Comparison of ENCODE assay signal across 17 cellular contexts in genomic region chr16:84183911-84184310, GRCh38. TPM values are rescaled to one million over a fixed set of nuclear protein-coding genes. Genes with fewer than 3 reads are reported as not detected.
DNase-seq lines count a peak whose midpoint lies in the region; ATAC-seq, FAIRE-seq and TF ChIP-seq lines count a peak whose summit lies in the region.
"Had no signal": no experiment of that assay in that cellular context is flagged by ENCODE, and none has a peak within 500 bp of the region (broad histone marks: within the 10 kb centered on the region; RNA-seq: fewer than 3 reads in every experiment).

No MANE protein-coding gene starts in this region.

- BruUV-seq in HepG2 (replicated peaks; lab: Mats Ljungman, UMichigan): no TSS peak

- no peak for ATAC-seq in heart left ventricle
- no peak for ATAC-seq in Right ventricle myocardium superior (ENCODE audit: poor library complexity)
- no peak for ATAC-seq in HepG2
- no peak for ATAC-seq in GM21529 (IDR thresholded peaks at IDR 0.05; ENCODE audit: unreplicated experiment)
- ATAC-seq: activated CD4-positive, alpha-beta T cell treated with anti-CD3 and anti-CD28 coated beads for 36 hours had no signal

- H2AFZ ChIP-seq in HepG2 (ENCODE audit: low read length): no peak overlapping the region

- H3K27ac ChIP-seq in heart left ventricle (peak overlapping the region in 9 of 12 donors; percentile 24 to 89 (median 79)), HepG2 (ENCODE audit: extremely low read length, insufficient read depth, low read length) (no peak overlapping the region), uterus (peak overlapping the region; percentile 11 to 58)
- H3K27ac ChIP-seq: BLaER1 had no signal

- no peaks in the 10 kb centered on the region for H3K9me3 ChIP-seq in heart left ventricle
- no peaks in the 10 kb centered on the region for H3K9me3 ChIP-seq in HepG2 (ENCODE audit: low read length)
- H3K9me3 ChIP-seq in uterus: no peaks in the 10 kb centered on the region
- H3K9me3 ChIP-seq: BLaER1 had no signal

- no peak for TF ChIP-seq POLR2A in heart left ventricle (IDR thresholded peaks at IDR 0.05)
- no peak for TF ChIP-seq POLR2A in HepG2 (IDR thresholded peaks at IDR 0.05; ENCODE audit: insufficient read depth in 1 of 2, low read depth in 2 of 2, low read length in 2 of 2)
- no peak for TF ChIP-seq POLR2A in uterus (IDR thresholded peaks at IDR 0.05)

- CTCF ChIA-PET in HepG2 (lab: Yijun Ruan, JAX; ENCODE audit: low intra/inter-chr PET ratio, low total read pairs): no interaction called here

- TF ChIP-seq EP300 in HepG2 (IDR thresholded peaks at IDR 0.05; ENCODE audit: low read depth in 2 of 2, low read length in 2 of 2) (no peak), HepG2 (CRISPR knock-in tag; IDR thresholded peaks at IDR 0.05; ENCODE audit: borderline replicate concordance) (no peak)

- TF ChIP-seq CTCF in heart left ventricle (IDR thresholded peaks at IDR 0.05) (peak in 8 of 12 donors; percentile 14 to 54 (median 37)), astrocyte of the spinal cord (IDR thresholded peaks at IDR 0.05; ENCODE audit: low read depth, low read length) (peak; percentile 44), HepG2 (CRISPR knock-in tag; IDR thresholded peaks at IDR 0.05) (no peak), uterus (IDR thresholded peaks at IDR 0.05) (no peak)

- no peak for FAIRE-seq in HepG2 (lab: Jason Lieb, UNC)
- FAIRE-seq: frontal cortex had no signal

- 67 to 82% (median 71%) methylated on average over 9 of the region's 9 CpGs for WGBS in heart left ventricle, 4 donors
- WGBS in HepG2 (ENCODE audit: low lambda C conversion rate): 94% methylated on average over 9 of the region's 9 CpGs

- no peak for TF ChIP-seq RAD21 in HepG2 (CRISPR knock-in tag; IDR thresholded peaks at IDR 0.05)

- POLR2A ChIA-PET in HepG2 (lab: Yijun Ruan, JAX): no interaction called here

- H3K4me1 ChIP-seq in heart left ventricle (peaks cover 0 to 67% (median 24%) of the 10 kb centered on the region in 12 donors), HepG2 (ENCODE audit: insufficient read depth, low read length) (peaks cover 14% of the 10 kb centered on the region), uterus (no peaks in the 10 kb centered on the region)

- H3K4me3 ChIP-seq in heart left ventricle (no peak overlapping the region), astrocyte of the spinal cord (ENCODE audit: low read depth, low read length) (no peak overlapping the region), HepG2 (replicated peaks in 1 of 3; ENCODE audit: insufficient read depth in 1 of 3, low read depth in 2 of 3, low read length in 3 of 3) (no peak overlapping the region), uterus (no peak overlapping the region)
- H3K4me3 ChIP-seq: BLaER1 had no signal

- H3K27me3 ChIP-seq in heart left ventricle: no peaks in the 10 kb centered on the region
- no peaks in the 10 kb centered on the region for H3K27me3 ChIP-seq in HepG2 (ENCODE audit: control insufficient read depth in 1 of 2, insufficient read depth in 2 of 2, low read length in 2 of 2)
- no peaks in the 10 kb centered on the region for H3K27me3 ChIP-seq in uterus
- H3K27me3 ChIP-seq: BLaER1 had no signal

- no peak overlapping the region for H3K4me2 ChIP-seq in HepG2 (ENCODE audit: low read depth, low read length)
- H3K4me2 ChIP-seq: BLaER1 had no signal

- in situ Hi-C loops in astrocyte of the spinal cord (cut with HindIII; ENCODE audit: low sequenced_read_pairs): no loop called here
- in situ Hi-C loops in HepG2 (cut with HindIII; ENCODE audit: extremely low pct_ligation_motif_present, low pct_unique_long_range_greater_than_20kb): loop anchor here (25.0 kb wide), 1 partner anchor 222 kb away; the partner anchor contains the start of genes NECAB2 and OSGIN1

- DNase-seq in heart left ventricle: no peak
- DNase-seq in Right ventricle myocardium superior: no peak
- DNase-seq in astrocyte of the spinal cord (ENCODE audit: low read depth, low spot score): no peak
- no peak for DNase-seq in HepG2 (ENCODE audit: low spot score)
- no peak for DNase-seq in uterus
- DNase-seq in effector CD8-positive, alpha-beta T cell (lab: John Stamatoyannopoulos, UW): no peak
- DNase-seq in DMS79 treated with DMSO at 0.1 percent for 48 hours (lab: John Stamatoyannopoulos, UW): no peak
- DNase-seq: activated CD4-positive, alpha-beta T cell treated with anti-CD3 and anti-CD28 coated beads for 36 hours; cerebellar nuclear complex; Kasumi-1; kidney glomerular epithelial cell; NCI-H2171; SW 1271 had no signal

- H3K36me3 ChIP-seq in heart left ventricle: peaks cover 0 to 58% (median 47%) of the 10 kb centered on the region in 9 donors
- peaks cover 24 to 47% of the 10 kb centered on the region in 2 experiments; a peak in 4 of 5 replicates for H3K36me3 ChIP-seq in HepG2 (replicated peaks in 1 of 2; ENCODE audit: control insufficient read depth in 1 of 2, insufficient read depth in 2 of 2, low read length in 2 of 2)
- H3K36me3 ChIP-seq in uterus: no peaks in the 10 kb centered on the region

- H3K79me2 ChIP-seq in HepG2 (ENCODE audit: insufficient read depth, low read length): peaks cover 25% of the 10 kb centered on the region

- no peaks in the 10 kb centered on the region for H4K20me1 ChIP-seq in HepG2 (ENCODE audit: insufficient read depth, low read length)

- H3K9ac ChIP-seq in HepG2 (ENCODE audit: insufficient read depth, low read depth, low read length): no peak overlapping the region

- intact Hi-C loops in heart left ventricle (cut with DNase I): loop anchor here in 7 of 10 donors (5.0 to 10.0 kb wide), 7 partner anchors 37 to 359 kb away; partner anchors contain the start of genes DNAAF1 (in 2 of the 7), HSDL1 (in 2 of the 7) and OSGIN1 (in 1 of the 7)
- intact Hi-C loops in Right ventricle myocardium superior (cut with DNase I): no loop called here
- intact Hi-C loops in HepG2 (cut with micrococcal nuclease; ENCODE audit: unreplicated experiment): no loop called here
- intact Hi-C loops in uterus (cut with DNase I; ENCODE audit: low total_unique reads): no loop called here

RNA-seq across cellular contexts. Expression of gene TAF1C, which starts 2.9 kb away (rescaled TPM):
- total RNA-seq in heart left ventricle (10 to 100 TPM; 16.3 to 24.3 (median 21.8) TPM), Right ventricle myocardium superior (29.3 TPM), HepG2 (2016; rRNA removed; fragmentation: Illumina TruSeq; extraction: Trizol) (8.3 and 15.6 TPM in 2 replicates), uterus (100 to 1,000 TPM in 2 of 4 donors, 10 to 100 TPM in 2; 36.7 to 210 (median 76.3) TPM)
- polyA plus RNA-seq in heart left ventricle (10 to 100 TPM; 22.6 to 34.4 TPM), HepG2 (2011; rRNA removed) (20.8 and 25.2 TPM in 2 replicates)
- 9.0 and 11.9 TPM in 2 replicates for total RNA-seq in HepG2 (2016; cell fraction: cytosol; rRNA removed; fragmentation: Illumina TruSeq; extraction: Trizol; ENCODE audit: low read depth)
- total RNA-seq in HepG2 (2016; cell fraction: insoluble cytoplasmic fraction; rRNA removed; fragmentation: Illumina TruSeq; extraction: Trizol): 5.7 and 17.7 TPM in 2 replicates
- total RNA-seq in HepG2 (2016; cell fraction: membrane; rRNA removed; fragmentation: Illumina TruSeq; extraction: Trizol): 9.2 and 10.3 TPM in 2 replicates
- 33.5 and 39.8 TPM in 2 replicates for total RNA-seq in HepG2 (2016; cell fraction: nucleus; rRNA removed; fragmentation: Illumina TruSeq; extraction: Trizol)
- 6.5 and 8.8 TPM in 2 replicates for polyA plus RNA-seq in HepG2 (2011; cell fraction: cytosol; rRNA removed)
- polyA plus RNA-seq in HepG2 (2011; cell fraction: nucleus; rRNA removed): 318 and 424 TPM in 2 replicates
- polyA plus RNA-seq in HepG2 (2012): 24.5 and 34.3 TPM in 2 replicates
- 1.1 and 1.7 TPM in 2 replicates for polyA plus RNA-seq in HepG2 (2016; cell fraction: cytosol; fragmentation: Illumina TruSeq; extraction: Trizol; ENCODE audit: low read depth)
- polyA plus RNA-seq in HepG2 (2016; cell fraction: insoluble cytoplasmic fraction; fragmentation: Illumina TruSeq; extraction: Trizol; ENCODE audit: low read depth): 9.1 and 13.0 TPM in 2 replicates
- polyA plus RNA-seq in HepG2 (2016; cell fraction: membrane; fragmentation: Illumina TruSeq; extraction: Trizol; ENCODE audit: low read depth): 1.9 and 2.6 TPM in 2 replicates
- 119 and 132 TPM in 2 replicates for polyA plus RNA-seq in HepG2 (2016; cell fraction: nucleus; fragmentation: Illumina TruSeq; extraction: Trizol; ENCODE audit: insufficient read depth, low read depth)
- polyA minus RNA-seq in HepG2 (2011; rRNA and poly(A)+ RNA removed; ENCODE audit: low replicate concordance): 40.8 and 57.1 TPM in 2 replicates
- polyA minus RNA-seq in HepG2 (2011; cell fraction: cytosol; rRNA and poly(A)+ RNA removed): 4.0 and 5.1 TPM in 2 replicates
- 62.5 and 75.1 TPM in 2 replicates for polyA minus RNA-seq in HepG2 (2011; cell fraction: nucleus; rRNA and poly(A)+ RNA removed)

RNA-seq across cellular contexts. Expression of gene ADAD2, which starts 7.0 kb away (rescaled TPM):
- total RNA-seq in heart left ventricle (1 to 10 TPM in 2 of 9 donors, under 1 TPM in 4, not detected in 3; 0.21 to 1.3 (median 0.58) TPM), Right ventricle myocardium superior (0.65 TPM), HepG2 (2016; rRNA removed; fragmentation: Illumina TruSeq; extraction: Trizol) (not detected in 2 replicates), uterus (1 to 10 TPM in 1 of 4 donors, under 1 TPM in 2, not detected in 1; 0.21 to 1.0 (median 0.88) TPM)
- polyA plus RNA-seq in heart left ventricle (1 to 10 TPM in 1 of 2 donors, under 1 TPM in 1; 0.36 to 1.2 TPM), HepG2 (2011; rRNA removed) (not detected in 2 replicates)
- not detected in 2 replicates for total RNA-seq in HepG2 (2016; cell fraction: cytosol; rRNA removed; fragmentation: Illumina TruSeq; extraction: Trizol; ENCODE audit: low read depth)
- not detected in 2 replicates for total RNA-seq in HepG2 (2016; cell fraction: insoluble cytoplasmic fraction; rRNA removed; fragmentation: Illumina TruSeq; extraction: Trizol)
- total RNA-seq in HepG2 (2016; cell fraction: membrane; rRNA removed; fragmentation: Illumina TruSeq; extraction: Trizol): not detected in 2 replicates
- total RNA-seq in HepG2 (2016; cell fraction: nucleus; rRNA removed; fragmentation: Illumina TruSeq; extraction: Trizol): not detected in 2 replicates
- polyA plus RNA-seq in HepG2 (2011; cell fraction: cytosol; rRNA removed): 0.03 TPM in 1 of 2 replicates, not detected in the other
- polyA plus RNA-seq in HepG2 (2011; cell fraction: nucleus; rRNA removed): not detected in 2 replicates
- polyA plus RNA-seq in HepG2 (2012): not detected in 2 replicates
- polyA plus RNA-seq in HepG2 (2016; cell fraction: cytosol; fragmentation: Illumina TruSeq; extraction: Trizol; ENCODE audit: low read depth): not detected in 2 replicates
- polyA plus RNA-seq in HepG2 (2016; cell fraction: insoluble cytoplasmic fraction; fragmentation: Illumina TruSeq; extraction: Trizol; ENCODE audit: low read depth): not detected in 2 replicates
- not detected in 2 replicates for polyA plus RNA-seq in HepG2 (2016; cell fraction: membrane; fragmentation: Illumina TruSeq; extraction: Trizol; ENCODE audit: low read depth)
- not detected in 2 replicates for polyA plus RNA-seq in HepG2 (2016; cell fraction: nucleus; fragmentation: Illumina TruSeq; extraction: Trizol; ENCODE audit: insufficient read depth, low read depth)
- not detected in 2 replicates for polyA minus RNA-seq in HepG2 (2011; rRNA and poly(A)+ RNA removed; ENCODE audit: low replicate concordance)
- polyA minus RNA-seq in HepG2 (2011; cell fraction: cytosol; rRNA and poly(A)+ RNA removed): not detected in 2 replicates
- polyA minus RNA-seq in HepG2 (2011; cell fraction: nucleus; rRNA and poly(A)+ RNA removed): not detected in 2 replicates
- total RNA-seq: activated T-helper 1 cell treated with anti-CD3 and anti-CD28 coated beads, Interleukin-12 subunit alpha, Interleukin-12 subunit beta, Interleukin-2, Interleukin-4 antibody, amounts not matched to agents 30 ng/mL and 10 ng/mL and 1 ng/mL, durations not matched to agents 14 hours and 24 hours and 36 hours; frontal cortex had no signal

RNA-seq across cellular contexts. Expression of gene DNAAF1, which starts 38.8 kb away (rescaled TPM):
- total RNA-seq in heart left ventricle: under 1 TPM in 3 of 9 donors, not detected in 6; 0.20 to 0.32 (median 0.25) TPM
- polyA plus RNA-seq in heart left ventricle: under 1 TPM; 0.15 to 0.38 TPM
- total RNA-seq in Right ventricle myocardium superior: not detected
- total RNA-seq in HepG2 (2016; rRNA removed; fragmentation: Illumina TruSeq; extraction: Trizol): 0.04 TPM in 1 of 2 replicates, not detected in the other
- total RNA-seq in HepG2 (2016; cell fraction: cytosol; rRNA removed; fragmentation: Illumina TruSeq; extraction: Trizol; ENCODE audit: low read depth): not detected in 2 replicates
- total RNA-seq in HepG2 (2016; cell fraction: insoluble cytoplasmic fraction; rRNA removed; fragmentation: Illumina TruSeq; extraction: Trizol): 0.09 TPM in 1 of 2 replicates, not detected in the other
- total RNA-seq in HepG2 (2016; cell fraction: membrane; rRNA removed; fragmentation: Illumina TruSeq; extraction: Trizol): 0.21 and 0.28 TPM in 2 replicates
- 0.22 and 0.25 TPM in 2 replicates for total RNA-seq in HepG2 (2016; cell fraction: nucleus; rRNA removed; fragmentation: Illumina TruSeq; extraction: Trizol)
- polyA plus RNA-seq in HepG2 (2011; rRNA removed): 0.07 TPM in 1 of 2 replicates, not detected in the other
- polyA plus RNA-seq in HepG2 (2011; cell fraction: cytosol; rRNA removed): not detected in 2 replicates
- polyA plus RNA-seq in HepG2 (2011; cell fraction: nucleus; rRNA removed): 0.10 and 0.48 TPM in 2 replicates
- 0.09 TPM in 1 of 2 replicates, not detected in the other for polyA plus RNA-seq in HepG2 (2012)
- polyA plus RNA-seq in HepG2 (2016; cell fraction: cytosol; fragmentation: Illumina TruSeq; extraction: Trizol; ENCODE audit: low read depth): not detected in 2 replicates
- polyA plus RNA-seq in HepG2 (2016; cell fraction: insoluble cytoplasmic fraction; fragmentation: Illumina TruSeq; extraction: Trizol; ENCODE audit: low read depth): not detected in 2 replicates
- not detected in 2 replicates for polyA plus RNA-seq in HepG2 (2016; cell fraction: membrane; fragmentation: Illumina TruSeq; extraction: Trizol; ENCODE audit: low read depth)
- 0.35 and 0.44 TPM in 2 replicates for polyA plus RNA-seq in HepG2 (2016; cell fraction: nucleus; fragmentation: Illumina TruSeq; extraction: Trizol; ENCODE audit: insufficient read depth, low read depth)
- 0.37 TPM in 1 of 2 replicates, not detected in the other for polyA minus RNA-seq in HepG2 (2011; rRNA and poly(A)+ RNA removed; ENCODE audit: low replicate concordance)
- not detected in 2 replicates for polyA minus RNA-seq in HepG2 (2011; cell fraction: cytosol; rRNA and poly(A)+ RNA removed)
- 0.37 TPM in 1 of 2 replicates, not detected in the other for polyA minus RNA-seq in HepG2 (2011; cell fraction: nucleus; rRNA and poly(A)+ RNA removed)
- 1 to 10 TPM in 3 of 4 donors, under 1 TPM in 1; 0.77 to 8.2 (median 2.7) TPM for total RNA-seq in uterus
- total RNA-seq: activated T-helper 1 cell treated with anti-CD3 and anti-CD28 coated beads, Interleukin-12 subunit alpha, Interleukin-12 subunit beta, Interleukin-2, Interleukin-4 antibody, amounts not matched to agents 30 ng/mL and 10 ng/mL and 1 ng/mL, durations not matched to agents 14 hours and 24 hours and 36 hours had no signal

RNA-seq across cellular contexts. Expression of gene HSDL1, which starts 38.9 kb away (rescaled TPM):
- 10 to 100 TPM; 15.8 to 46.8 (median 23.4) TPM for total RNA-seq in heart left ventricle
- polyA plus RNA-seq in heart left ventricle: 10 to 100 TPM; 12.8 to 16.1 TPM
- 22.6 TPM for total RNA-seq in Right ventricle myocardium superior
- 41.0 and 49.7 TPM in 2 replicates for total RNA-seq in HepG2 (2016; rRNA removed; fragmentation: Illumina TruSeq; extraction: Trizol)
- 7.8 and 9.0 TPM in 2 replicates for total RNA-seq in HepG2 (2016; cell fraction: cytosol; rRNA removed; fragmentation: Illumina TruSeq; extraction: Trizol; ENCODE audit: low read depth)
- 44.0 and 52.4 TPM in 2 replicates for total RNA-seq in HepG2 (2016; cell fraction: insoluble cytoplasmic fraction; rRNA removed; fragmentation: Illumina TruSeq; extraction: Trizol)
- total RNA-seq in HepG2 (2016; cell fraction: membrane; rRNA removed; fragmentation: Illumina TruSeq; extraction: Trizol): 24.0 and 24.1 TPM in 2 replicates
- total RNA-seq in HepG2 (2016; cell fraction: nucleus; rRNA removed; fragmentation: Illumina TruSeq; extraction: Trizol): 44.3 and 51.5 TPM in 2 replicates
- 38.5 and 49.2 TPM in 2 replicates for polyA plus RNA-seq in HepG2 (2011; rRNA removed)
- polyA plus RNA-seq in HepG2 (2011; cell fraction: cytosol; rRNA removed): 16.7 and 25.9 TPM in 2 replicates
- polyA plus RNA-seq in HepG2 (2011; cell fraction: nucleus; rRNA removed): 63.7 and 74.4 TPM in 2 replicates
- 37.4 and 44.3 TPM in 2 replicates for polyA plus RNA-seq in HepG2 (2012)
- polyA plus RNA-seq in HepG2 (2016; cell fraction: cytosol; fragmentation: Illumina TruSeq; extraction: Trizol; ENCODE audit: low read depth): 4.0 and 5.2 TPM in 2 replicates
- polyA plus RNA-seq in HepG2 (2016; cell fraction: insoluble cytoplasmic fraction; fragmentation: Illumina TruSeq; extraction: Trizol; ENCODE audit: low read depth): 31.8 and 35.8 TPM in 2 replicates
- polyA plus RNA-seq in HepG2 (2016; cell fraction: membrane; fragmentation: Illumina TruSeq; extraction: Trizol; ENCODE audit: low read depth): 9.4 and 9.5 TPM in 2 replicates
- polyA plus RNA-seq in HepG2 (2016; cell fraction: nucleus; fragmentation: Illumina TruSeq; extraction: Trizol; ENCODE audit: insufficient read depth, low read depth): 82.3 and 86.1 TPM in 2 replicates
- polyA minus RNA-seq in HepG2 (2011; rRNA and poly(A)+ RNA removed; ENCODE audit: low replicate concordance): 16.9 and 31.3 TPM in 2 replicates
- 17.4 and 22.4 TPM in 2 replicates for polyA minus RNA-seq in HepG2 (2011; cell fraction: cytosol; rRNA and poly(A)+ RNA removed)
- polyA minus RNA-seq in HepG2 (2011; cell fraction: nucleus; rRNA and poly(A)+ RNA removed): 37.8 and 49.3 TPM in 2 replicates
- 10 to 100 TPM; 10.5 to 46.4 (median 22.3) TPM for total RNA-seq in uterus

RNA-seq across cellular contexts. Expression of gene KCNG4, which starts 55.9 kb away (rescaled TPM):
- total RNA-seq in heart left ventricle (not detected), Right ventricle myocardium superior (not detected), HepG2 (2016; rRNA removed; fragmentation: Illumina TruSeq; extraction: Trizol) (not detected in 2 replicates), uterus (not detected)
- polyA plus RNA-seq in heart left ventricle (not detected), HepG2 (2011; rRNA removed) (not detected in 2 replicates)
- not detected in 2 replicates for total RNA-seq in HepG2 (2016; cell fraction: cytosol; rRNA removed; fragmentation: Illumina TruSeq; extraction: Trizol; ENCODE audit: low read depth)
- not detected in 2 replicates for total RNA-seq in HepG2 (2016; cell fraction: insoluble cytoplasmic fraction; rRNA removed; fragmentation: Illumina TruSeq; extraction: Trizol)
- not detected in 2 replicates for total RNA-seq in HepG2 (2016; cell fraction: membrane; rRNA removed; fragmentation: Illumina TruSeq; extraction: Trizol)
- not detected in 2 replicates for total RNA-seq in HepG2 (2016; cell fraction: nucleus; rRNA removed; fragmentation: Illumina TruSeq; extraction: Trizol)
- not detected in 2 replicates for polyA plus RNA-seq in HepG2 (2011; cell fraction: cytosol; rRNA removed)
- polyA plus RNA-seq in HepG2 (2011; cell fraction: nucleus; rRNA removed): not detected in 2 replicates
- polyA plus RNA-seq in HepG2 (2012): not detected in 2 replicates
- polyA plus RNA-seq in HepG2 (2016; cell fraction: cytosol; fragmentation: Illumina TruSeq; extraction: Trizol; ENCODE audit: low read depth): not detected in 2 replicates
- not detected in 2 replicates for polyA plus RNA-seq in HepG2 (2016; cell fraction: insoluble cytoplasmic fraction; fragmentation: Illumina TruSeq; extraction: Trizol; ENCODE audit: low read depth)
- polyA plus RNA-seq in HepG2 (2016; cell fraction: membrane; fragmentation: Illumina TruSeq; extraction: Trizol; ENCODE audit: low read depth): not detected in 2 replicates
- polyA plus RNA-seq in HepG2 (2016; cell fraction: nucleus; fragmentation: Illumina TruSeq; extraction: Trizol; ENCODE audit: insufficient read depth, low read depth): not detected in 2 replicates
- 0.02 TPM in 1 of 2 replicates, not detected in the other for polyA minus RNA-seq in HepG2 (2011; rRNA and poly(A)+ RNA removed; ENCODE audit: low replicate concordance)
- not detected in 2 replicates for polyA minus RNA-seq in HepG2 (2011; cell fraction: cytosol; rRNA and poly(A)+ RNA removed)
- polyA minus RNA-seq in HepG2 (2011; cell fraction: nucleus; rRNA and poly(A)+ RNA removed): not detected in 2 replicates
- total RNA-seq: activated CD4-positive, alpha-beta T cell treated with anti-CD3 and anti-CD28 coated beads for 36 hours; activated T-helper 1 cell treated with anti-CD3 and anti-CD28 coated beads, Interleukin-12 subunit alpha, Interleukin-12 subunit beta, Interleukin-2, Interleukin-4 antibody, amounts not matched to agents 30 ng/mL and 10 ng/mL and 1 ng/mL, durations not matched to agents 14 hours and 24 hours and 36 hours; frontal cortex had no signal

Comparison
In these comparisons a context has a peak if more than half of its experiments do, and no peak if none do; other contexts are left out.
1. intact Hi-C loops: an anchor here in heart left ventricle (5.0 to 10.0 kb wide); none called in Right ventricle myocardium superior, HepG2 and uterus.
2. CTCF ChIP-seq: peak in heart left ventricle (8 of 12) and astrocyte of the spinal cord (single experiment); none in HepG2 (single experiment) and uterus (0 of 4).